Comparison of ENCODE assay signal across 9 cellular contexts in the genomic region with DNA sequence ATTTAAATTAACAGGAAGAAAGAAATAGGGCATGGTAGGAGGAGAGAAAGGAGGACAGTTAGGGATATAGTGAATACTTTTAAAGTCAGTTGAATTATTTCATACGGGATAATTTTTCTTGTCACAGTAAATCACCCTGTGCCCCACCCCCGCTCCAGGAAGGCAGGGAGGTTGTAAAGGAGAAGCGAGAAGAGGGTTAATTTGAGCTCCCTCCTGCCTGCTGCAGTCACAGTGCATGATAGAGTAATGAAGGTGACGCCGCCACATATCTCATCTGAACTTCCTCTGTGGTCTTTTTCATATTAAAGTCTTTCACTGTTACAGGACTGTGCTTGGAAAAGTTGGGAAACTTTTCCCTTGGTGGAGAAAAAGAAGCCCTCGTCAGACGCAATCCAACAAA. TPM values are rescaled to one million over a fixed set of nuclear protein-coding genes. Genes with fewer than 3 reads are reported as not detected.
A peak's percentile ranks its signal among the peaks of the same experiment; 100 is the strongest.
DNase-seq lines count a peak whose midpoint lies in the region; ATAC-seq and TF ChIP-seq lines count a peak whose summit lies in the region.
"Had no signal": no experiment of that assay in that cellular context is flagged by ENCODE, and none has a peak within 500 bp of the region (broad histone marks: within the 10 kb centered on the region; RNA-seq: fewer than 3 reads in every experiment).

No MANE protein-coding gene starts in this region.

- no peaks in the 10 kb centered on the region for H3K27me3 ChIP-seq in right atrium auricular region
- peaks cover 2 to 10% (median 5%) of the 10 kb centered on the region in 3 donors for H3K27me3 ChIP-seq in skeletal muscle tissue (ENCODE audit: control insufficient read depth in 3 of 3, insufficient read depth in 3 of 3, low read length in 3 of 3)

- H3K9me3 ChIP-seq in right atrium auricular region (no peaks in the 10 kb centered on the region), skeletal muscle tissue (ENCODE audit: control insufficient read depth in 3 of 3, low read length in 3 of 3) (no peaks in the 10 kb centered on the region)

- POLR2A ChIA-PET in activated B cell treated with CpG ODN at 0.5 μM for 24 hours (lab: Charles Lee), result no interaction called here

- H3K27ac ChIP-seq in right atrium auricular region, result peak overlapping the region; percentile 81 to 90
- no peak overlapping the region for H3K27ac ChIP-seq in skeletal muscle tissue (ENCODE audit: low read depth, low read length)
- H3K27ac ChIP-seq: 22Rv1 had no signal

- intact Hi-C loops in activated B cell treated with CpG ODN at 0.5 μM for 24 hours (cut with micrococcal nuclease), result no loop called here

- H3K27ac Mint-ChIP-seq in activated B cell treated with CpG ODN at 0.5 μM for 24 hours, result no peak overlapping the region

- peaks cover 0 to 37% of the 10 kb centered on the region in 2 donors for H3K4me1 ChIP-seq in right atrium auricular region
- H3K4me1 ChIP-seq in skeletal muscle tissue (ENCODE audit: control insufficient read depth in 3 of 3, insufficient read depth in 3 of 3, low read length in 3 of 3), result peaks cover 14 to 26% (median 21%) of the 10 kb centered on the region in 3 donors

- H3K36me3 Mint-ChIP-seq in activated B cell treated with CpG ODN at 0.5 μM for 24 hours (ENCODE audit: low read depth), result no peaks in the 10 kb centered on the region

- H3K36me3 ChIP-seq in right atrium auricular region (no peaks in the 10 kb centered on the region), skeletal muscle tissue (ENCODE audit: control insufficient read depth in 3 of 3, insufficient read depth in 3 of 3, low read length in 3 of 3) (no peaks in the 10 kb centered on the region)

- ATAC-seq in activated B cell treated with CpG ODN at 0.5 μM for 24 hours (ENCODE audit: low read depth) (no peak), omental fat pad (ENCODE audit: low FRiP score) (no peak)

- DNase-seq in DMS53 (lab: John Stamatoyannopoulos, UW) (peak; percentile 16), DMS53 treated with DMSO at 0.1 percent for 48 hours (lab: John Stamatoyannopoulos, UW; ENCODE audit: unreplicated experiment) (no peak), activated B cell treated with CpG ODN at 0.5 μM for 24 hours (no peak), right atrium auricular region (ENCODE audit: low spot score) (no peak), omental fat pad (ENCODE audit: low spot score) (no peak), NCI-H1105 treated with DMSO at 0.1 percent for 48 hours (lab: John Stamatoyannopoulos, UW) (no peak), NCI-H774 (lab: John Stamatoyannopoulos, UW) (no peak)

- H3K4me3 Mint-ChIP-seq in activated B cell treated with CpG ODN at 0.5 μM for 24 hours, result peak overlapping the region; percentile 71

- TF ChIP-seq CTCF in activated B cell treated with CpG ODN at 0.5 μM for 24 hours (IDR thresholded peaks at IDR 0.05) (no peak), right atrium auricular region (IDR thresholded peaks at IDR 0.05) (no peak), omental fat pad (IDR thresholded peaks at IDR 0.05) (no peak)

- peaks cover 22% of the 10 kb centered on the region for H3K4me1 Mint-ChIP-seq in activated B cell treated with CpG ODN at 0.5 μM for 24 hours

- CTCF ChIA-PET in activated B cell treated with CpG ODN at 0.5 μM for 24 hours (lab: Charles Lee), result no interaction called here

- H3K9me3 Mint-ChIP-seq in activated B cell treated with CpG ODN at 0.5 μM for 24 hours, result no peaks in the 10 kb centered on the region

- peak overlapping the region; percentile 73 to 80 (median 74) for H3K9ac ChIP-seq in skeletal muscle tissue (ENCODE audit: low read depth in 1 of 3, low read length in 3 of 3)

- H3K4me3 ChIP-seq in right atrium auricular region, result peak overlapping the region; percentile 80 to 87
- peak overlapping the region; percentile 81 to 91 (median 84) for H3K4me3 ChIP-seq in skeletal muscle tissue (ENCODE audit: low read length in 3 of 3)

- peaks cover 55% of the 10 kb centered on the region for H3K27me3 Mint-ChIP-seq in activated B cell treated with CpG ODN at 0.5 μM for 24 hours

RNA-seq across cellular contexts. Expression of a gene that starts 0.9 kb away (rescaled TPM):
- total RNA-seq in activated B cell treated with CpG ODN at 0.5 μM for 24 hours (not detected in 2 replicates), right atrium auricular region (1 to 10 TPM; 5.3 to 6.5 TPM), skeletal muscle tissue (16.7 TPM), omental fat pad (10 to 100 TPM; 37.7 to 53.4 (median 43.1) TPM)
